ENCODE assay signal across 8 cellular contexts in genomic region chr3:131526801-131527347, GRCh38. TPM values are rescaled to one million over a fixed set of nuclear protein-coding genes. Genes with fewer than 3 reads are reported as not detected.
DNase-seq lines count a peak whose midpoint lies in the region; ATAC-seq, FAIRE-seq and TF ChIP-seq lines count a peak whose summit lies in the region.

No MANE protein-coding gene starts in this region.

- H3K27me3 Mint-ChIP-seq in T-cell, result peaks cover 35% of the 10 kb centered on the region in 2 donors

- no peak overlapping the region for H3K4me3 Mint-ChIP-seq in T-cell

- H3K27ac ChIP-seq in coronary artery, result no peak overlapping the region
- H3K27ac ChIP-seq in right lobe of liver, result no peak overlapping the region

- peaks cover 0 to 3% of the 10 kb centered on the region in 2 donors for H3K27me3 ChIP-seq in right lobe of liver

- CTCF ChIA-PET in T-cell (lab: Charles Lee), result no interaction called here

- H3K9me3 Mint-ChIP-seq in T-cell, result no peaks in the 10 kb centered on the region

- H3K27ac Mint-ChIP-seq in T-cell, result no peak overlapping the region

- no peaks in the 10 kb centered on the region for H3K9me3 ChIP-seq in right lobe of liver

- ATAC-seq in right lobe of liver, result peak; percentile 70 to 85 (median 74)
- ATAC-seq in HG03097 (IDR thresholded peaks at IDR 0.05; ENCODE audit: low FRiP score, unreplicated experiment), result no peak
- ATAC-seq in T-cell (replicated peaks in 1 of 4), result no peak

- intact Hi-C loops in right lobe of liver (cut with DNase I), result no loop called here

- H3K36me3 ChIP-seq in right lobe of liver, result no peaks in the 10 kb centered on the region

- FAIRE-seq in urothelium cell line (lab: Jason Lieb, UNC), result peak; percentile 67

- 25% methylated on average over 11 of the region's 37 CpGs for WGBS in right lobe of liver (ENCODE audit: insufficient coverage, low coverage, low lambda C conversion rate, missing lambda C conversion rate)

- peak overlapping the region; percentile 58 for H3K4me3 ChIP-seq in coronary artery
- H3K4me3 ChIP-seq in right lobe of liver, result peak overlapping the region in 1 of 3 donors; percentile 43

- DNase-seq in AG08396 (ENCODE audit: low spot score), result peak; percentile 54
- DNase-seq in HuH-7.5 (ENCODE audit: low spot score), result peak; percentile 35
- no peak for DNase-seq in coronary artery (ENCODE audit: low spot score)
- peak; percentile 42 to 66 (median 48) for DNase-seq in right lobe of liver
- DNase-seq in urothelium cell line (ENCODE audit: low spot score), result peak; percentile 73
- DNase-seq in RKO (ENCODE audit: low spot score), result no peak
- no peak for DNase-seq in T-cell

- H3K4me1 ChIP-seq in right lobe of liver, result peaks cover 0 to 6% (median 0%) of the 10 kb centered on the region in 4 donors

- POLR2A ChIA-PET in T-cell (lab: Charles Lee), result no interaction called here

- no peak for TF ChIP-seq CTCF in coronary artery (IDR thresholded peaks at IDR 0.05)
- peak in 2 of 4 donors; percentile 10 to 48 for TF ChIP-seq CTCF in right lobe of liver (IDR thresholded peaks at IDR 0.05)

- no peaks in the 10 kb centered on the region for H3K36me3 Mint-ChIP-seq in T-cell

- no peak for TF ChIP-seq POLR2A in right lobe of liver (IDR thresholded peaks at IDR 0.05)

- H3K4me1 Mint-ChIP-seq in T-cell, result peaks cover 0 to 2% (median 0%) of the 10 kb centered on the region in 3 donors

RNA-seq across cellular contexts. Expression of gene MRPL3, which starts 24.1 kb away (rescaled TPM):
- total RNA-seq in right lobe of liver (10 to 100 TPM; 29.2 to 73.9 (median 35.7) TPM), T-cell (10 to 100 TPM; 36.1 to 50.2 (median 42.0) TPM)

Comparison
In these comparisons a context has a peak if more than half of its experiments do, and no peak if none do; other contexts are left out.
1. DNase-seq: peak in AG08396 (single experiment), HuH-7.5 (single experiment), right lobe of liver (3 of 3) and urothelium cell line (single experiment); none in coronary artery (single experiment), RKO (single experiment) and T-cell (0 of 34).
2. ATAC-seq: peak in right lobe of liver (4 of 4); none in HG03097 (single experiment) and T-cell (0 of 4).